16 cellular contexts compared by ENCODE assay signal in genomic region chr20:5220334-5221077, GRCh38.
"Had no signal": no experiment of that assay in that cellular context is flagged by ENCODE, and none has a peak within 500 bp of the region (broad histone marks: within the 10 kb centered on the region; RNA-seq: fewer than 3 reads in every experiment).

No MANE protein-coding gene starts in this region.

- H3K36me3 ChIP-seq: cardiac muscle cell, prostate gland, transverse colon had no signal

- H3K27me3 ChIP-seq: cardiac muscle cell, transverse colon had no signal

- H3K27ac ChIP-seq: cardiac muscle cell, epithelial cell of prostate, prostate gland, skin epidermis, transverse colon had no signal

- H3K4me1 ChIP-seq: prostate gland, transverse colon had no signal

- DNase-seq: activated naive CD4-positive, alpha-beta T cell treated with Interleukin-2 at 50 U/mL for 16 hours; activated T-cell treated with anti-CD3 and anti-CD28 coated beads for 4 hours; hippocampal formation; left ventricle myocardium superior; right cardiac atrium; stimulated activated CD4-positive, alpha-beta T cell treated with anti-CD3 and anti-CD28 coated beads, Interleukin-15, amount 100 ng/mL, for 24 hours; stimulated activated CD4-positive, alpha-beta T cell treated with anti-CD3 and anti-CD28 coated beads, Interleukin-4, amount 100 ng/mL, for 4 hours; stimulated activated CD8-positive, alpha-beta memory T cell treated with anti-CD3 and anti-CD28 coated beads, Interleukin-4, amount 100 ng/mL, for 48 hours; stimulated activated naive CD8-positive, alpha-beta T cell treated with anti-CD3 and anti-CD28 coated beads, Interleukin-15, Interleukin-2, amounts not matched to agents 100 U/mL and 50 U/mL, for 24 hours; transverse colon had no signal

- H3K9me3 ChIP-seq: prostate gland, transverse colon had no signal

- H3K4me3 ChIP-seq: cardiac muscle cell, prostate gland, skin epidermis, transverse colon had no signal

- ATAC-seq: activated CD4-positive, CD25-positive, alpha-beta regulatory T cell treated with anti-CD3 and anti-CD28 coated beads, Interleukin-2, amount 50 U/mL, for 24 hours; activated T-helper 17 cell treated with anti-CD3 and anti-CD28 coated beads, Interleukin-2, amount 50 U/mL, for 72 hours; left ventricle myocardium superior; right cardiac atrium; stimulated activated naive CD8-positive, alpha-beta T cell treated with anti-CD3 and anti-CD28 coated beads, Interleukin-15, Interleukin-2, amounts not matched to agents 100 U/mL and 50 U/mL, for 24 hours had no signal
